ENCODE assay signal across 17 cellular contexts in the genomic region with DNA sequence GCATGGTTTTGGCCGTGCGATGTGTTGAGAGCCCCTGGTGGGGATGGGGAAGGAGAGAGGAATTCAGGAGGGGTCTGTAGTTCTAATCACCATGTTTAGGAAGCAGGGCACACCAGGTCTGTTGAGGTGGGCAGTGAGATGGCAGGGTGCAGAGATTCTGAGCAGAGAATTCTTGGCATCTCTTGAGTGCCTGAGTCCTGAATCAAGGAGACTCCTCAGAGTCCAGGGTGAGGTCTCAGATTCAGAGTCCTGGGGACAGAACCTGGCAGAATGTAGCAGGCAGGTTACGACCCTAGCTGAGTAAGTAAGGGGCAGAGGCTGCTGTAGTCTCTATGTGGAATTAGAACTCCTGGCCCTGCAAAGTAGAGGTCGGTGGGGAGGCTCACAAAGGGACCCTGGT. TPM values are rescaled to one million over a fixed set of nuclear protein-coding genes. Genes with fewer than 3 reads are reported as not detected.
DNase-seq lines count a peak whose midpoint lies in the region; ATAC-seq and TF ChIP-seq lines count a peak whose summit lies in the region.
"Had no signal": no experiment of that assay in that cellular context is flagged by ENCODE, and none has a peak within 500 bp of the region (broad histone marks: within the 10 kb centered on the region; RNA-seq: fewer than 3 reads in every experiment).

No MANE protein-coding gene starts in this region.

- H3K4me3 ChIP-seq in SK-N-SH (ENCODE audit: low read depth in 2 of 2, low read length in 1 of 2) (no peak overlapping the region), gastroesophageal sphincter (no peak overlapping the region), prostate gland (no peak overlapping the region)
- H3K4me3 ChIP-seq: lung, tibial nerve had no signal

- no peak for TF ChIP-seq RAD21 in SK-N-SH (IDR thresholded peaks at IDR 0.05; ENCODE audit: low read length)

- no peak for TF ChIP-seq EP300 in SK-N-SH (IDR thresholded peaks at IDR 0.05; ENCODE audit: borderline replicate concordance in 1 of 2, low read depth in 1 of 2, low read length in 1 of 2)
- TF ChIP-seq EP300 in gastroesophageal sphincter (IDR thresholded peaks at IDR 0.05): no peak

- POLR2A ChIA-PET in SK-N-SH (lab: Yijun Ruan, JAX): no interaction called here

- H3K9me3 ChIP-seq in SK-N-SH (no peaks in the 10 kb centered on the region), gastroesophageal sphincter (peaks cover 0 to 5% (median 0%) of the 10 kb centered on the region in 3 donors), prostate gland (no peaks in the 10 kb centered on the region)

- TF ChIP-seq POLR2A in gastroesophageal sphincter (IDR thresholded peaks at IDR 0.05) (no peak), prostate gland (IDR thresholded peaks at IDR 0.05) (no peak)

- peaks cover 3% of the 10 kb centered on the region for H3F3A ChIP-seq in SK-N-SH (replicated peaks; ENCODE audit: insufficient read depth)

- H3K4me1 ChIP-seq in SK-N-SH (ENCODE audit: control insufficient read depth in 1 of 2, insufficient read depth in 2 of 2, low read depth in 1 of 2, low read length in 1 of 2) (peaks cover 27 to 28% of the 10 kb centered on the region in 2 experiments; a peak in 3 of 4 replicates), gastroesophageal sphincter (peaks cover 43 to 98% (median 55%) of the 10 kb centered on the region in 3 donors), prostate gland (replicated peaks) (peaks cover 18% of the 10 kb centered on the region)

- H3K36me3 ChIP-seq in SK-N-SH (replicated peaks in 1 of 2; ENCODE audit: control insufficient read depth in 1 of 2, insufficient read depth in 2 of 2, low read length in 1 of 2) (peaks cover 4 to 8% of the 10 kb centered on the region in 2 experiments), gastroesophageal sphincter (peaks cover 0 to 7% of the 10 kb centered on the region in 2 donors), prostate gland (no peaks in the 10 kb centered on the region)

- H3K27ac ChIP-seq in 22Rv1 (peak overlapping the region; percentile 82; the same call in 1 of the 2 replicates), SK-N-SH (ENCODE audit: low read depth in 2 of 2, low read length in 1 of 2) (peak overlapping the region; percentile 22 to 48; a peak in 2 of 4 replicates), gastroesophageal sphincter (peak overlapping the region; percentile 88 to 99 (median 94)), prostate gland (peak overlapping the region; percentile 53 to 66)
- H3K27ac ChIP-seq: HL-60 had no signal

- TF ChIP-seq CTCF in 22Rv1 (IDR thresholded peaks at IDR 0.05) (no peak), SK-N-SH (IDR thresholded peaks at IDR 0.05) (no peak), gastroesophageal sphincter (IDR thresholded peaks at IDR 0.05) (no peak), prostate gland (IDR thresholded peaks at IDR 0.05) (no peak)

- ATAC-seq in gastroesophageal sphincter (no peak), GM21723 (IDR thresholded peaks at IDR 0.05; ENCODE audit: unreplicated experiment) (no peak), GM19452 (IDR thresholded peaks at IDR 0.05; ENCODE audit: unreplicated experiment) (no peak)
- ATAC-seq: activated T-helper 17 cell treated with anti-CD3 and anti-CD28 coated beads, Interleukin-2, amount 50 U/mL, for 72 hours had no signal

- H3K4me2 ChIP-seq in SK-N-SH: 0 out of 2 replicates have a peak overlapping the region, but pooled peaks have one; percentile 31

- 81% methylated on average over 4 of the region's 4 CpGs for WGBS in SK-N-SH (ENCODE audit: low lambda C conversion rate)
- 31 to 33% methylated on average over 1 to 2 of the region's 4 CpGs for WGBS in gastroesophageal sphincter (ENCODE audit: low coverage in 1 of 2), 2 donors
- WGBS in prostate gland: 54% methylated on average over 4 of the region's 4 CpGs

- CTCF ChIA-PET in SK-N-SH (lab: Yijun Ruan, JAX): interaction anchor here (1.8 kb wide), 1 partner anchor 10 kb away, joined by 6 read pairs; no protein-coding TSS in a partner anchor

- H4K20me1 ChIP-seq in SK-N-SH (ENCODE audit: insufficient read depth): peaks cover 24% of the 10 kb centered on the region

- peaks cover 95% of the 10 kb centered on the region for H3K79me2 ChIP-seq in SK-N-SH (ENCODE audit: insufficient read depth)

- H2AFZ ChIP-seq in SK-N-SH (ENCODE audit: low read depth): no peak overlapping the region

- H3K9me2 ChIP-seq in SK-N-SH: no peaks in the 10 kb centered on the region

- H3K9ac ChIP-seq in SK-N-SH: no peak overlapping the region

- intact Hi-C loops in prostate gland (cut with DNase I): no loop called here

- DNase-seq in SK-N-SH (no peak), prostate gland (ENCODE audit: low spot score) (no peak)
- DNase-seq in central memory CD4-positive, alpha-beta T cell: no peak
- no peak for DNase-seq in activated CD4-positive, alpha-beta T cell treated with anti-CD3 and anti-CD28 coated beads for 48 hours
- DNase-seq: KG1; NCI-H1092; NCI-H774; stimulated activated CD4-positive, alpha-beta T cell treated with anti-CD3 and anti-CD28 coated beads, Interleukin-4, amount 100 ng/mL, for 24 hours; stimulated activated CD8-positive, alpha-beta memory T cell treated with anti-CD3 and anti-CD28 coated beads, Interleukin-4, amount 100 ng/mL, for 48 hours had no signal

- H3K27me3 ChIP-seq in SK-N-SH (ENCODE audit: insufficient read depth): no peaks in the 10 kb centered on the region
- no peaks in the 10 kb centered on the region for H3K27me3 ChIP-seq in gastroesophageal sphincter
- no peaks in the 10 kb centered on the region for H3K27me3 ChIP-seq in prostate gland (replicated peaks; ENCODE audit: insufficient read depth)
- H3K27me3 ChIP-seq: tibial nerve had no signal

TF ChIP-seq in SK-N-SH, 30 proteins besides CTCF, POLR2A, EP300 and RAD21:
- TF ChIP-seq, protein P1, sequence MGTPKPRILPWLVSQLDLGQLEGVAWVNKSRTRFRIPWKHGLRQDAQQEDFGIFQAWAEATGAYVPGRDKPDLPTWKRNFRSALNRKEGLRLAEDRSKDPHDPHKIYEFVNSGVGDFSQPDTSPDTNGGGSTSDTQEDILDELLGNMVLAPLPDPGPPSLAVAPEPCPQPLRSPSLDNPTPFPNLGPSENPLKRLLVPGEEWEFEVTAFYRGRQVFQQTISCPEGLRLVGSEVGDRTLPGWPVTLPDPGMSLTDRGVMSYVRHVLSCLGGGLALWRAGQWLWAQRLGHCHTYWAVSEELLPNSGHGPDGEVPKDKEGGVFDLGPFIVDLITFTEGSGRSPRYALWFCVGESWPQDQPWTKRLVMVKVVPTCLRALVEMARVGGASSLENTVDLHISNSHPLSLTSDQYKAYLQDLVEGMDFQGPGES (IDR thresholded peaks at IDR 0.05; ENCODE audit: low read depth, low read length): no peak
- TF ChIP-seq EZH2phosphoT487 (IDR thresholded peaks at IDR 0.05; ENCODE audit: borderline replicate concordance, low read depth): no peak
- TF ChIP-seq, protein P2, sequence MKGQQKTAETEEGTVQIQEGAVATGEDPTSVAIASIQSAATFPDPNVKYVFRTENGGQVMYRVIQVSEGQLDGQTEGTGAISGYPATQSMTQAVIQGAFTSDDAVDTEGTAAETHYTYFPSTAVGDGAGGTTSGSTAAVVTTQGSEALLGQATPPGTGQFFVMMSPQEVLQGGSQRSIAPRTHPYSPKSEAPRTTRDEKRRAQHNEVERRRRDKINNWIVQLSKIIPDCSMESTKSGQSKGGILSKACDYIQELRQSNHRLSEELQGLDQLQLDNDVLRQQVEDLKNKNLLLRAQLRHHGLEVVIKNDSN (IDR thresholded peaks at IDR 0.05; ENCODE audit: borderline replicate concordance, low read depth): no peak
- TF ChIP-seq RFX5 (IDR thresholded peaks at IDR 0.05; ENCODE audit: low read length): no peak
- no peak for TF ChIP-seq MEF2A (IDR thresholded peaks at IDR 0.05; ENCODE audit: borderline replicate concordance, low read depth)

RNA-seq across cellular contexts. Expression of a gene that starts 12.9 kb away (rescaled TPM):
- 27.6 and 31.6 TPM in 2 replicates for polyA plus RNA-seq in SK-N-SH (2012; rRNA removed)
- polyA plus RNA-seq in SK-N-SH (2012; cell fraction: cytosol; rRNA removed): 32.5 and 35.2 TPM in 2 replicates
- 14.6 and 24.9 TPM in 2 replicates for polyA plus RNA-seq in SK-N-SH (2012; cell fraction: nucleus; rRNA removed)
- total RNA-seq in gastroesophageal sphincter (100 to 1,000 TPM; 167 to 245 (median 240) TPM), prostate gland (10 to 100 TPM; 38.4 to 55.1 TPM)

Comparison
In these comparisons a context has a peak if more than half of its experiments do, and no peak if none do; other contexts are left out.
1. H3K27ac ChIP-seq: peak in every context shown above with its lines; median percentile 94 in gastroesophageal sphincter; 82 in 22Rv1; 60 in prostate gland; 35 in SK-N-SH.